In genomic region chr22:22934543-22935055, GRCh38 we compare ENCODE assay signal across 32 cellular contexts. TPM values are rescaled to one million over a fixed set of nuclear protein-coding genes. Genes with fewer than 3 reads are reported as not detected.
A peak's percentile ranks its signal among the peaks of the same experiment; 100 is the strongest.
DNase-seq lines count a peak whose midpoint lies in the region; ATAC-seq, FAIRE-seq and TF ChIP-seq lines count a peak whose summit lies in the region.
"Had no signal": no experiment of that assay in that cellular context is flagged by ENCODE, and none has a peak within 500 bp of the region (broad histone marks: within the 10 kb centered on the region; RNA-seq: fewer than 3 reads in every experiment).

No MANE protein-coding gene starts in this region.

- no peak overlapping the region for H3K4me3 Mint-ChIP-seq in activated CD4-positive, alpha-beta T cell treated with anti-CD3 and anti-CD28 coated beads, Interleukin-2, amount 10 ng/mL, durations not matched to agents 24 days and 14 days
- H3K4me3 Mint-ChIP-seq in IgD-negative memory B cell = peak overlapping the region in 3 of 4 donors; percentile 43 to 89 (median 70)
- H3K4me3 Mint-ChIP-seq in activated B cell treated with CpG ODN at 0.5 μM for 24 hours = no peak overlapping the region
- H3K4me3 Mint-ChIP-seq: activated CD8-positive, alpha-beta T cell treated with anti-CD3 and anti-CD28 coated beads for 36 hours; activated naive CD8-positive, alpha-beta T cell; CD8-positive, alpha-beta T cell; T-cell had no signal

- H3K27ac Mint-ChIP-seq in activated CD4-positive, alpha-beta T cell treated with anti-CD3 and anti-CD28 coated beads, Interleukin-2, amount 10 ng/mL, durations not matched to agents 24 days and 14 days = peak overlapping the region; percentile 45
- H3K27ac Mint-ChIP-seq in IgD-negative memory B cell (peak overlapping the region; percentile 96 to 98 (median 96)), activated B cell treated with CpG ODN at 0.5 μM for 24 hours (peak overlapping the region; percentile 96)
- H3K27ac Mint-ChIP-seq: activated CD8-positive, alpha-beta T cell treated with anti-CD3 and anti-CD28 coated beads for 36 hours; activated naive CD8-positive, alpha-beta T cell; activated T-helper 2 cell treated with anti-CD3 and anti-CD28 coated beads, Interferon-gamma antibody, Interleukin-2, Interleukin-4, amounts not matched to agents 10 μg/mL and 5 μg/mL and 100 μg/mL, durations not matched to agents 14 hours and 24 hours and 36 hours; CD8-positive, alpha-beta T cell; progenitor cell of endocrine pancreas; T-cell had no signal

- peaks cover 10% of the 10 kb centered on the region for H3K27me3 Mint-ChIP-seq in activated CD4-positive, alpha-beta T cell treated with anti-CD3 and anti-CD28 coated beads, Interleukin-2, amount 10 ng/mL, durations not matched to agents 24 days and 14 days
- H3K27me3 Mint-ChIP-seq in IgD-negative memory B cell (peaks cover 7% of the 10 kb centered on the region), activated B cell treated with CpG ODN at 0.5 μM for 24 hours (no peaks in the 10 kb centered on the region)
- H3K27me3 Mint-ChIP-seq: activated CD8-positive, alpha-beta T cell treated with anti-CD3 and anti-CD28 coated beads for 36 hours; activated naive CD8-positive, alpha-beta T cell; T-cell had no signal

- peaks cover 0 to 95% (median 60%) of the 10 kb centered on the region in 6 donors for H3K4me1 ChIP-seq in spleen
- H3K4me1 ChIP-seq: ascending aorta, HAP-1, sigmoid colon, stomach, thyroid gland, vagina had no signal

- TF ChIP-seq POLR2A in spleen (IDR thresholded peaks at IDR 0.05) = no peak

- H3K36me3 ChIP-seq in spleen = no peaks in the 10 kb centered on the region
- H3K36me3 ChIP-seq: ascending aorta, cardiac muscle cell, HAP-1, Peyer's patch, sigmoid colon, stomach, thyroid gland, vagina had no signal

- H3K27me3 ChIP-seq in spleen (replicated peaks in 1 of 7) = no peaks in the 10 kb centered on the region
- H3K27me3 ChIP-seq: ascending aorta, cardiac muscle cell, Peyer's patch, thyroid gland, vagina had no signal

- H3K9me3 Mint-ChIP-seq in activated CD4-positive, alpha-beta T cell treated with anti-CD3 and anti-CD28 coated beads, Interleukin-2, amount 10 ng/mL, durations not matched to agents 24 days and 14 days = no peaks in the 10 kb centered on the region
- H3K9me3 Mint-ChIP-seq in IgD-negative memory B cell (no peaks in the 10 kb centered on the region), activated B cell treated with CpG ODN at 0.5 μM for 24 hours (no peaks in the 10 kb centered on the region)
- H3K9me3 Mint-ChIP-seq: activated CD8-positive, alpha-beta T cell treated with anti-CD3 and anti-CD28 coated beads for 36 hours; activated T-helper 2 cell treated with anti-CD3 and anti-CD28 coated beads, Interferon-gamma antibody, Interleukin-2, Interleukin-4, amounts not matched to agents 10 μg/mL and 5 μg/mL and 100 μg/mL, durations not matched to agents 14 hours and 24 hours and 36 hours; CD8-positive, alpha-beta T cell; T-cell had no signal

- intact Hi-C loops in activated CD4-positive, alpha-beta T cell treated with anti-CD3 and anti-CD28 coated beads, Interleukin-2, amount 10 ng/mL, durations not matched to agents 24 days and 14 days (cut with micrococcal nuclease) = no loop called here
- intact Hi-C loops in activated B cell treated with CpG ODN at 0.5 μM for 24 hours (cut with micrococcal nuclease) = loop anchor here (1.0 to 5.0 kb wide), 6 partner anchors 20 to 767 kb away; no protein-coding TSS in a partner anchor
- intact Hi-C loops in spleen (cut with DNase I; ENCODE audit: low total_unique reads) = no loop called here

- H3K4me1 Mint-ChIP-seq in activated CD4-positive, alpha-beta T cell treated with anti-CD3 and anti-CD28 coated beads, Interleukin-2, amount 10 ng/mL, durations not matched to agents 24 days and 14 days = peaks cover 26% of the 10 kb centered on the region
- H3K4me1 Mint-ChIP-seq in IgD-negative memory B cell (peaks cover 53 to 74% (median 70%) of the 10 kb centered on the region in 3 donors), activated B cell treated with CpG ODN at 0.5 μM for 24 hours (peaks cover 98% of the 10 kb centered on the region)

- no peaks in the 10 kb centered on the region for H3K9me3 ChIP-seq in spleen
- H3K9me3 ChIP-seq: ascending aorta, HAP-1, Peyer's patch, sigmoid colon, stomach, thyroid gland, vagina had no signal

- H3K36me3 Mint-ChIP-seq in activated CD4-positive, alpha-beta T cell treated with anti-CD3 and anti-CD28 coated beads, Interleukin-2, amount 10 ng/mL, durations not matched to agents 24 days and 14 days (ENCODE audit: low read depth) = no peaks in the 10 kb centered on the region
- no peaks in the 10 kb centered on the region for H3K36me3 Mint-ChIP-seq in IgD-negative memory B cell
- no peaks in the 10 kb centered on the region for H3K36me3 Mint-ChIP-seq in activated B cell treated with CpG ODN at 0.5 μM for 24 hours (ENCODE audit: low read depth)
- H3K36me3 Mint-ChIP-seq: activated naive CD8-positive, alpha-beta T cell; CD8-positive, alpha-beta T cell; T-cell had no signal

- CTCF ChIA-PET in activated B cell treated with CpG ODN at 0.5 μM for 24 hours (lab: Charles Lee) = interaction anchor here (1.0 to 17.9 kb wide), 3 partner anchors 52 to 189 kb away, joined by 6 to 365 read pairs (median 7); partner anchors contain the start of gene IGLL5

- DNase-seq in activated CD4-positive, alpha-beta T cell treated with anti-CD3 and anti-CD28 coated beads, Interleukin-2, amount 10 ng/mL, durations not matched to agents 24 days and 14 days = no peak
- DNase-seq in activated CD4-positive, alpha-beta T cell treated with anti-CD3 and anti-CD28 coated beads, Interleukin-2, amount 50 U/mL, for 1 hour = no peak
- DNase-seq in activated B cell treated with CpG ODN at 0.5 μM for 24 hours (no peak), spleen (peak; percentile 74), RCC 7860 (ENCODE audit: low spot score) (no peak), NCI-H1417 treated with DMSO at 0.1 percent for 48 hours (lab: John Stamatoyannopoulos, UW) (no peak)
- DNase-seq: activated CD8-positive, alpha-beta T cell treated with anti-CD3 and anti-CD28 coated beads for 36 hours; CD8-positive, alpha-beta T cell; dermis blood vessel endothelial cell; EL; hippocampal formation; Kasumi-1; NCI-H1694 treated with DMSO at 0.1 percent for 48 hours; NCI-H2171 treated with DMSO at 0.1 percent for 48 hours; NCI-H524; NK-92 treated with Interleukin-12 subunit alpha and Interleukin-12 subunit beta, amount 100 ng/mL, for 24 hours; Peyer's patch; sigmoid colon; stomach; T-cell; thyroid gland had no signal

- POLR2A ChIA-PET in activated B cell treated with CpG ODN at 0.5 μM for 24 hours (lab: Charles Lee) = interaction anchor here (1.2 to 18.5 kb wide), 15 partner anchors 6 to 904 kb away, joined by 3 to 701 read pairs (median 17); partner anchors contain the start of gene IGLL5

- TF ChIP-seq CTCF in activated B cell treated with CpG ODN at 0.5 μM for 24 hours (IDR thresholded peaks at IDR 0.05) (no peak), spleen (IDR thresholded peaks at IDR 0.05 in 8 of 11, conservative IDR thresholded peaks at IDR 0.05 in 3 of 11) (no peak)

- 74 to 87% (median 84%) methylated on average over 11 of the region's 11 CpGs for WGBS in spleen, 5 donors

- ATAC-seq in activated B cell treated with CpG ODN at 0.5 μM for 24 hours (ENCODE audit: low read depth) (no peak), HG02571 (IDR thresholded peaks at IDR 0.05; ENCODE audit: unreplicated experiment) (no peak)
- ATAC-seq: CD8-positive, alpha-beta T cell had no signal

- H3K27ac ChIP-seq in spleen = peak overlapping the region in 6 of 8 donors; percentile 51 to 85 (median 65)
- H3K27ac ChIP-seq: 22Rv1, ascending aorta, cardiac muscle cell, sigmoid colon, thyroid gland, vagina had no signal

- no peak for FAIRE-seq in RCC 7860 (lab: Jason Lieb, UNC)
- FAIRE-seq: HTR-8/SVneo had no signal

- H3K4me3 ChIP-seq in spleen = no peak overlapping the region
- H3K4me3 ChIP-seq: ascending aorta, cardiac muscle cell, HAP-1, Peyer's patch, sigmoid colon, stomach, thyroid gland, vagina had no signal

RNA-seq across cellular contexts. Expression of gene IGLL5, which starts 47.0 kb away (rescaled TPM):
- total RNA-seq in activated CD4-positive, alpha-beta T cell treated with anti-CD3 and anti-CD28 coated beads, Interleukin-2, amount 10 ng/mL, durations not matched to agents 24 days and 14 days = not detected in 2 replicates
- polyA plus RNA-seq in IgD-negative memory B cell = 195 TPM
- 189 and 195 TPM in 2 replicates for total RNA-seq in activated B cell treated with CpG ODN at 0.5 μM for 24 hours
- total RNA-seq in spleen = 100 to 1,000 TPM in 5 of 7 donors, 10 to 100 TPM in 2; 55.9 to 720 (median 130) TPM
- polyA plus RNA-seq in spleen = 100 to 1,000 TPM in 1 of 3 donors, 10 to 100 TPM in 2; 80.3 to 201 (median 93.0) TPM
- total RNA-seq: activated CD8-positive, alpha-beta T cell treated with anti-CD3 and anti-CD28 coated beads for 36 hours; activated T-helper 2 cell treated with anti-CD3 and anti-CD28 coated beads, Interferon-gamma antibody, Interleukin-2, Interleukin-4, amounts not matched to agents 10 μg/mL and 5 μg/mL and 100 μg/mL, durations not matched to agents 14 hours and 24 hours and 36 hours; cardiac muscle cell; dermis blood vessel endothelial cell; progenitor cell of endocrine pancreas had no signal
- polyA plus RNA-seq: cardiac muscle cell had no signal

Comparison
In these comparisons a context has a peak if more than half of its experiments do, and no peak if none do; other contexts are left out.
1. H3K27ac Mint-ChIP-seq: peak in every context shown above with its lines; median percentile 96 in IgD-negative memory B cell; 96 in activated B cell treated with CpG ODN at 0.5 μM for 24 hours; 45 in activated CD4-positive, alpha-beta T cell treated with anti-CD3 and anti-CD28 coated beads, Interleukin-2, amount 10 ng/mL, durations not matched to agents 24 days and 14 days.
2. H3K4me3 Mint-ChIP-seq: peak in IgD-negative memory B cell (3 of 4); none in activated CD4-positive, alpha-beta T cell treated with anti-CD3 and anti-CD28 coated beads, Interleukin-2, amount 10 ng/mL, durations not matched to agents 24 days and 14 days (single experiment) and activated B cell treated with CpG ODN at 0.5 μM for 24 hours (single experiment).
3. RNA of gene IGLL5, which starts 47.0 kb away (total RNA-seq): 189 to 195 TPM in activated B cell treated with CpG ODN at 0.5 μM for 24 hours and 55.9 to 720 TPM in spleen; not detected in activated CD4-positive, alpha-beta T cell treated with anti-CD3 and anti-CD28 coated beads, Interleukin-2, amount 10 ng/mL, durations not matched to agents 24 days and 14 days; every median in the first group is over 10 times any median in the second.